1 cellular context compared by ENCODE assay signal in the genomic region with DNA sequence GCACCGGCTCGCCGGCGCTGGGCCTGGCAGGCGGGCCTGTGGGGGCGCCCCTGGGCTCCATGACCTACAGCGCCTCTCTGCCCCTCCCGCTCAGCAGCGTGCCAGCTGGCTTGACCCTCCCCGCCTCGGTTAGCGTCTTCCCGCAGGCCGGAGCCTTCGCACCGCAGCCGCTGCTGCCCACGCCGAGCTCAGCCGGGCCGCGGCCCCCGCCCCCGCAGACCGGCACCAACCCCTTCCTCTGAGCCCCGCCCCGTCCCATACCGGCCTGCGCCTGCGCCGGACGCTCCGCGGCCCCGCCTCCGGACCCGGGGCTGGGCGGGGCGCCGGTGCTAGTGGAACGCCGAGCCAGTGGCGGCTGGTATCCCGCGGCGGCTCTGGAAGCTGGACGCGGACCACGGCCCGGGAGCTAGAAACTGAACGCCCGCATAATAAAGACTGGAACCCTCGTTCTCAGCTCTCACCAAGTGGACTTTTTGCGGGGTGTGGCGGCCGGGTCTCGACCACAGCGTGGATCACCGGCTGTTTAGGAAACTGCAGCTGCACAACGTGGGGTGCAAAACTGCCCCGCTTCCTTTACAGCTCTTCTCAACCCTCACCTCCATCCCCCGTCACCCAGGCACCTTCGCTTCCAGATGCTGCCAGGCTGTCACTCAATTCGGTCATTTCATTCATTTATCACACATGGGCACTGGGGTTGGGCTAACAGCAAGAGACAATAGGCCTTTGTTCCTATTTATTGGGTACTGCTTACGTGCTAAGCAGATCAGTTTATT.
TF ChIP-seq lines count a peak whose summit lies in the region.

No MANE protein-coding gene starts in this region.

TF ChIP-seq in HepG2, 621 proteins besides CTCF, POLR2A, EP300 and RAD21 (continued from another document and continues in another):
- TF ChIP-seq, protein P1, sequence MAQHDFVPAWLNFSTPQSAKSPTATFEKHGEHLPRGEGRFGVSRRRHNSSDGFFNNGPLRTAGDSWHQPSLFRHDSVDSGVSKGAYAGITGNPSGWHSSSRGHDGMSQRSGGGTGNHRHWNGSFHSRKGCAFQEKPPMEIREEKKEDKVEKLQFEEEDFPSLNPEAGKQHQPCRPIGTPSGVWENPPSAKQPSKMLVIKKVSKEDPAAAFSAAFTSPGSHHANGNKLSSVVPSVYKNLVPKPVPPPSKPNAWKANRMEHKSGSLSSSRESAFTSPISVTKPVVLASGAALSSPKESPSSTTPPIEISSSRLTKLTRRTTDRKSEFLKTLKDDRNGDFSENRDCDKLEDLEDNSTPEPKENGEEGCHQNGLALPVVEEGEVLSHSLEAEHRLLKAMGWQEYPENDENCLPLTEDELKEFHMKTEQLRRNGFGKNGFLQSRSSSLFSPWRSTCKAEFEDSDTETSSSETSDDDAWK (CRISPR knock-in tag; IDR thresholded peaks at IDR 0.05) = no peak
- TF ChIP-seq, protein P2, sequence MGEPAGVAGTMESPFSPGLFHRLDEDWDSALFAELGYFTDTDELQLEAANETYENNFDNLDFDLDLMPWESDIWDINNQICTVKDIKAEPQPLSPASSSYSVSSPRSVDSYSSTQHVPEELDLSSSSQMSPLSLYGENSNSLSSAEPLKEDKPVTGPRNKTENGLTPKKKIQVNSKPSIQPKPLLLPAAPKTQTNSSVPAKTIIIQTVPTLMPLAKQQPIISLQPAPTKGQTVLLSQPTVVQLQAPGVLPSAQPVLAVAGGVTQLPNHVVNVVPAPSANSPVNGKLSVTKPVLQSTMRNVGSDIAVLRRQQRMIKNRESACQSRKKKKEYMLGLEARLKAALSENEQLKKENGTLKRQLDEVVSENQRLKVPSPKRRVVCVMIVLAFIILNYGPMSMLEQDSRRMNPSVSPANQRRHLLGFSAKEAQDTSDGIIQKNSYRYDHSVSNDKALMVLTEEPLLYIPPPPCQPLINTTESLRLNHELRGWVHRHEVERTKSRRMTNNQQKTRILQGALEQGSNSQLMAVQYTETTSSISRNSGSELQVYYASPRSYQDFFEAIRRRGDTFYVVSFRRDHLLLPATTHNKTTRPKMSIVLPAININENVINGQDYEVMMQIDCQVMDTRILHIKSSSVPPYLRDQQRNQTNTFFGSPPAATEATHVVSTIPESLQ (CRISPR knock-in tag; conservative IDR thresholded peaks at IDR 0.05) = no peak
- TF ChIP-seq ZBTB7B (CRISPR knock-in tag; IDR thresholded peaks at IDR 0.05) = peak; percentile 66; the same call in 1 of the 2 replicates
- TF ChIP-seq, protein P3, sequence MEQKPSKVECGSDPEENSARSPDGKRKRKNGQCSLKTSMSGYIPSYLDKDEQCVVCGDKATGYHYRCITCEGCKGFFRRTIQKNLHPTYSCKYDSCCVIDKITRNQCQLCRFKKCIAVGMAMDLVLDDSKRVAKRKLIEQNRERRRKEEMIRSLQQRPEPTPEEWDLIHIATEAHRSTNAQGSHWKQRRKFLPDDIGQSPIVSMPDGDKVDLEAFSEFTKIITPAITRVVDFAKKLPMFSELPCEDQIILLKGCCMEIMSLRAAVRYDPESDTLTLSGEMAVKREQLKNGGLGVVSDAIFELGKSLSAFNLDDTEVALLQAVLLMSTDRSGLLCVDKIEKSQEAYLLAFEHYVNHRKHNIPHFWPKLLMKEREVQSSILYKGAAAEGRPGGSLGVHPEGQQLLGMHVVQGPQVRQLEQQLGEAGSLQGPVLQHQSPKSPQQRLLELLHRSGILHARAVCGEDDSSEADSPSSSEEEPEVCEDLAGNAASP (CRISPR knock-in tag; IDR thresholded peaks at IDR 0.05; ENCODE audit: borderline replicate concordance) = 0 out of 2 replicates have a peak, but pooled peaks have one; percentile 15
- TF ChIP-seq, protein P4, sequence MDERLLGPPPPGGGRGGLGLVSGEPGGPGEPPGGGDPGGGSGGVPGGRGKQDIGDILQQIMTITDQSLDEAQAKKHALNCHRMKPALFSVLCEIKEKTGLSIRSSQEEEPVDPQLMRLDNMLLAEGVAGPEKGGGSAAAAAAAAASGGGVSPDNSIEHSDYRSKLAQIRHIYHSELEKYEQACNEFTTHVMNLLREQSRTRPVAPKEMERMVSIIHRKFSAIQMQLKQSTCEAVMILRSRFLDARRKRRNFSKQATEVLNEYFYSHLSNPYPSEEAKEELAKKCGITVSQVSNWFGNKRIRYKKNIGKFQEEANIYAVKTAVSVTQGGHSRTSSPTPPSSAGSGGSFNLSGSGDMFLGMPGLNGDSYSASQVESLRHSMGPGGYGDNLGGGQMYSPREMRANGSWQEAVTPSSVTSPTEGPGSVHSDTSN (CRISPR knock-in tag; IDR thresholded peaks at IDR 0.05) = peak; percentile 52; the same call in 1 of the 2 replicates
- TF ChIP-seq ZNF367 (CRISPR knock-in tag; IDR thresholded peaks at IDR 0.05; ENCODE audit: borderline replicate concordance) = no peak; the same call in 1 of the 2 replicates
- no peak for TF ChIP-seq NCOA5 (CRISPR knock-in tag; IDR thresholded peaks at IDR 0.05)
- TF ChIP-seq ZNF44 (CRISPR knock-in tag; IDR thresholded peaks at IDR 0.05) = no peak
- TF ChIP-seq, protein P5, sequence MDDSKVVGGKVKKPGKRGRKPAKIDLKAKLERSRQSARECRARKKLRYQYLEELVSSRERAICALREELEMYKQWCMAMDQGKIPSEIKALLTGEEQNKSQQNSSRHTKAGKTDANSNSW (CRISPR knock-in tag; IDR thresholded peaks at IDR 0.05; ENCODE audit: borderline replicate concordance) = peak; percentile 52; the same call in 1 of the 2 replicates
- TF ChIP-seq AKAP8 (CRISPR knock-in tag; IDR thresholded peaks at IDR 0.05) = no peak
- TF ChIP-seq USF2 (IDR thresholded peaks at IDR 0.05; ENCODE audit: low read depth, low read length) = no peak
- TF ChIP-seq USF2 (CRISPR knock-in tag; IDR thresholded peaks at IDR 0.05; ENCODE audit: borderline replicate concordance) = no peak
- no peak for TF ChIP-seq NCOA1 (CRISPR knock-in tag; IDR thresholded peaks at IDR 0.05)
- TF ChIP-seq NR3C1 (CRISPR knock-in tag; IDR thresholded peaks at IDR 0.05) = no peak
- peak; percentile 96 for TF ChIP-seq ZNF451 (CRISPR knock-in tag; IDR thresholded peaks at IDR 0.05)
- no peak for TF ChIP-seq SRSF1 (optimal IDR thresholded peaks at IDR 0.05; ENCODE audit: low read depth, low read length)
- TF ChIP-seq HNF4A (CRISPR knock-in tag; IDR thresholded peaks at IDR 0.05) = no peak
- peak; percentile 81 for TF ChIP-seq TBX2 (CRISPR knock-in tag; IDR thresholded peaks at IDR 0.05; ENCODE audit: borderline replicate concordance)
- peak; percentile 79; the same call in 1 of the 2 replicates for TF ChIP-seq SALL1 (CRISPR knock-in tag; IDR thresholded peaks at IDR 0.05)
- no peak for TF ChIP-seq ZNF646 (CRISPR knock-in tag; IDR thresholded peaks at IDR 0.05)
- TF ChIP-seq ZNF101 (CRISPR knock-in tag; IDR thresholded peaks at IDR 0.05; ENCODE audit: borderline replicate concordance, low read depth) = 0 out of 2 replicates have a peak, but pooled peaks have one; percentile 51
- TF ChIP-seq ZNF431 (CRISPR knock-in tag; IDR thresholded peaks at IDR 0.05; ENCODE audit: borderline replicate concordance, low read depth) = peak; percentile 83; the same call in 1 of the 2 replicates
- peak; percentile 76; the same call in 1 of the 2 replicates for TF ChIP-seq GLI4 (CRISPR knock-in tag; IDR thresholded peaks at IDR 0.05; ENCODE audit: borderline replicate concordance)
- no peak for TF ChIP-seq ZNF382 (CRISPR knock-in tag; IDR thresholded peaks at IDR 0.05; ENCODE audit: borderline replicate concordance)
- TF ChIP-seq ZNF660 (CRISPR knock-in tag; IDR thresholded peaks at IDR 0.05; ENCODE audit: borderline replicate concordance, low read depth) = no peak
- TF ChIP-seq ZNF709 (CRISPR knock-in tag; IDR thresholded peaks at IDR 0.05) = peak; percentile 54; the same call in 1 of the 2 replicates
- TF ChIP-seq ZNF432 (CRISPR knock-in tag; IDR thresholded peaks at IDR 0.05; ENCODE audit: borderline replicate concordance) = no peak
- TF ChIP-seq ZNF138 (CRISPR knock-in tag; IDR thresholded peaks at IDR 0.05; ENCODE audit: low read depth) = 0 out of 2 replicates have a peak, but pooled peaks have one; percentile 85
- TF ChIP-seq SMAD1 (CRISPR knock-in tag; IDR thresholded peaks at IDR 0.05; ENCODE audit: borderline replicate concordance, low read depth) = no peak
- peak; percentile 66; the same call in 1 of the 2 replicates for TF ChIP-seq TSC22D2 (CRISPR knock-in tag; IDR thresholded peaks at IDR 0.05; ENCODE audit: borderline replicate concordance)
- TF ChIP-seq HDAC6 (IDR thresholded peaks at IDR 0.05; ENCODE audit: low read depth, low read length) = no peak
- TF ChIP-seq, protein P6, sequence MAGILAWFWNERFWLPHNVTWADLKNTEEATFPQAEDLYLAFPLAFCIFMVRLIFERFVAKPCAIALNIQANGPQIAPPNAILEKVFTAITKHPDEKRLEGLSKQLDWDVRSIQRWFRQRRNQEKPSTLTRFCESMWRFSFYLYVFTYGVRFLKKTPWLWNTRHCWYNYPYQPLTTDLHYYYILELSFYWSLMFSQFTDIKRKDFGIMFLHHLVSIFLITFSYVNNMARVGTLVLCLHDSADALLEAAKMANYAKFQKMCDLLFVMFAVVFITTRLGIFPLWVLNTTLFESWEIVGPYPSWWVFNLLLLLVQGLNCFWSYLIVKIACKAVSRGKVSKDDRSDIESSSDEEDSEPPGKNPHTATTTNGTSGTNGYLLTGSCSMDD (CRISPR knock-in tag; IDR thresholded peaks at IDR 0.05) = no peak
- peak; percentile 19; the same call in 1 of the 2 replicates for TF ChIP-seq ATF3 (CRISPR knock-in tag; IDR thresholded peaks at IDR 0.05)
- peak; percentile 89 for TF ChIP-seq BORCS8-MEF2B (CRISPR knock-in tag; IDR thresholded peaks at IDR 0.05)
- TF ChIP-seq, protein P7, sequence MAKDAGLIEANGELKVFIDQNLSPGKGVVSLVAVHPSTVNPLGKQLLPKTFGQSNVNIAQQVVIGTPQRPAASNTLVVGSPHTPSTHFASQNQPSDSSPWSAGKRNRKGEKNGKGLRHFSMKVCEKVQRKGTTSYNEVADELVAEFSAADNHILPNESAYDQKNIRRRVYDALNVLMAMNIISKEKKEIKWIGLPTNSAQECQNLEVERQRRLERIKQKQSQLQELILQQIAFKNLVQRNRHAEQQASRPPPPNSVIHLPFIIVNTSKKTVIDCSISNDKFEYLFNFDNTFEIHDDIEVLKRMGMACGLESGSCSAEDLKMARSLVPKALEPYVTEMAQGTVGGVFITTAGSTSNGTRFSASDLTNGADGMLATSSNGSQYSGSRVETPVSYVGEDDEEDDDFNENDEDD (CRISPR knock-in tag; IDR thresholded peaks at IDR 0.05; ENCODE audit: borderline replicate concordance) = peak; percentile 88
- no peak for TF ChIP-seq AHR (CRISPR knock-in tag; IDR thresholded peaks at IDR 0.05)
- no peak for TF ChIP-seq ZNF713 (CRISPR knock-in tag; IDR thresholded peaks at IDR 0.05)
